In genomic region chr11:133921513-133921912, GRCh38 we compare ENCODE assay signal across 15 cellular contexts.
"Had no signal": no experiment of that assay in that cellular context is flagged by ENCODE, and none has a peak within 500 bp of the region (broad histone marks: within the 10 kb centered on the region; RNA-seq: fewer than 3 reads in every experiment).

No MANE protein-coding gene starts in this region.

- ATAC-seq: gastrocnemius medialis, left lung, lower lobe of right lung, natural killer cell had no signal

- H3K4me1 Mint-ChIP-seq: immature natural killer cell, mesothelial cell of epicardium, natural killer cell had no signal

- H3K4me3 Mint-ChIP-seq: immature natural killer cell, memory B cell, mesothelial cell of epicardium, natural killer cell, neural crest cell had no signal

- H3K27ac Mint-ChIP-seq: immature natural killer cell, memory B cell, mesothelial cell of epicardium, natural killer cell had no signal

- H3K36me3 Mint-ChIP-seq: immature natural killer cell, memory B cell, mesothelial cell of epicardium, natural killer cell had no signal

- DNase-seq: cortex of kidney; effector memory CD4-positive, alpha-beta T cell; gastrocnemius medialis; immature natural killer cell; left lung; lower lobe of right lung; natural killer cell; sigmoid colon; stimulated activated CD4-positive, alpha-beta T cell treated with anti-CD3 and anti-CD28 coated beads, Interleukin-2, amount 100 ng/mL, for 24 hours; stimulated activated CD4-positive, alpha-beta T cell treated with anti-CD3 and anti-CD28 coated beads, Interleukin-4, amount 100 ng/mL, for 4 hours; stimulated activated naive CD4-positive, alpha-beta T cell; trophoblast cell had no signal

- H3K9me3 Mint-ChIP-seq: immature natural killer cell, memory B cell, mesothelial cell of epicardium, natural killer cell, neural crest cell had no signal
